14 cellular contexts compared by ENCODE assay signal in genomic region chr15:51185213-51185619, GRCh38.
"Had no signal": no experiment of that assay in that cellular context is flagged by ENCODE, and none has a peak within 500 bp of the region (broad histone marks: within the 10 kb centered on the region; RNA-seq: fewer than 3 reads in every experiment).

No MANE protein-coding gene starts in this region.

- ATAC-seq: activated T-cell treated with anti-CD3 and anti-CD28 coated beads, Interleukin-2, amount 50 U/mL, for 72 hours; stimulated activated effector memory CD8-positive, alpha-beta T cell treated with anti-CD3 and anti-CD28 coated beads, Interleukin-12 subunit alpha, Interleukin-12 subunit beta, amount 100 ng/mL, for 72 hours had no signal

- H3K4me1 ChIP-seq: tibial nerve had no signal

- H3K27ac ChIP-seq: esophagus squamous epithelium, tibial nerve had no signal

- H3K36me3 ChIP-seq: esophagus squamous epithelium, heart left ventricle, tibial nerve had no signal

- H3K9me3 ChIP-seq: esophagus squamous epithelium, heart left ventricle, tibial nerve had no signal

- H3K27me3 ChIP-seq: esophagus squamous epithelium, heart left ventricle, tibial nerve had no signal

- H3K4me3 ChIP-seq: esophagus squamous epithelium, heart left ventricle, tibial nerve had no signal

- DNase-seq: activated CD4-positive, alpha-beta memory T cell treated with anti-CD3 and anti-CD28 coated beads for 36 hours; activated CD4-positive, alpha-beta T cell treated with anti-CD3 and anti-CD28 coated beads for 1 hour; activated gamma-delta T cell treated with Interleukin-2 at 50 U/mL for 16 hours; activated naive CD8-positive, alpha-beta T cell treated with anti-CD3 and anti-CD28 coated beads for 36 hours; activated T-cell treated with anti-CD3 and anti-CD28 coated beads, Interleukin-2, amount 50 U/mL, for 72 hours; anterior cingulate cortex; esophagus squamous epithelium; heart left ventricle; left ventricle myocardium superior; mesendoderm; retina; T-helper 2 cell had no signal
